ENCODE assay signal across 8 cellular contexts in genomic region chr6:99282479-99283062, GRCh38.
DNase-seq lines count a peak whose midpoint lies in the region; ATAC-seq and TF ChIP-seq lines count a peak whose summit lies in the region.

No MANE protein-coding gene starts in this region.

- H3K27me3 Mint-ChIP-seq in stimulated activated naive CD8-positive, alpha-beta T cell treated with anti-CD3 and anti-CD28 coated beads, Interleukin-15, amount 100 ng/mL, for 72 hours: peaks cover 20% of the 10 kb centered on the region
- peaks cover 18% of the 10 kb centered on the region for H3K27me3 Mint-ChIP-seq in activated CD4-positive, alpha-beta T cell treated with anti-CD3 and anti-CD28 coated beads, Interleukin-2, amount 10 ng/mL, durations not matched to agents 7 days and 5 days

- DNase-seq in EH (ENCODE audit: low read depth) (peak; percentile 32), HuH-7 (ENCODE audit: low spot score) (peak; percentile 25), left lobe of liver (ENCODE audit: low spot score) (no peak)
- DNase-seq in stimulated activated naive CD8-positive, alpha-beta T cell treated with anti-CD3 and anti-CD28 coated beads, Interleukin-15, amount 100 ng/mL, for 72 hours: no peak
- no peak for DNase-seq in activated CD4-positive, alpha-beta T cell treated with anti-CD3 and anti-CD28 coated beads, Interleukin-2, amount 10 ng/mL, durations not matched to agents 7 days and 5 days
- DNase-seq in stimulated activated effector memory CD8-positive, alpha-beta T cell treated with anti-CD3 and anti-CD28 coated beads, Interleukin-12 subunit alpha, Interleukin-12 subunit beta, amount 100 ng/mL, for 72 hours (ENCODE audit: low spot score in 2 of 2): no peak

- H3K27ac Mint-ChIP-seq in stimulated activated naive CD8-positive, alpha-beta T cell treated with anti-CD3 and anti-CD28 coated beads, Interleukin-15, amount 100 ng/mL, for 72 hours: no peak overlapping the region
- no peak overlapping the region for H3K27ac Mint-ChIP-seq in activated CD4-positive, alpha-beta T cell treated with anti-CD3 and anti-CD28 coated beads, Interleukin-2, amount 10 ng/mL, durations not matched to agents 7 days and 5 days
- H3K27ac Mint-ChIP-seq in stimulated activated effector memory CD8-positive, alpha-beta T cell treated with anti-CD3 and anti-CD28 coated beads, Interleukin-12 subunit alpha, Interleukin-12 subunit beta, amount 100 ng/mL, for 72 hours: no peak overlapping the region

- no peak overlapping the region for H3K27ac ChIP-seq in SU-DHL-6 (ENCODE audit: low read depth, low read length)

- H3K79me2 ChIP-seq in SU-DHL-6 (ENCODE audit: insufficient read depth, low read length): no peaks in the 10 kb centered on the region

- CTCF ChIA-PET in activated CD4-positive, alpha-beta T cell treated with anti-CD3 and anti-CD28 coated beads, Interleukin-2, amount 10 ng/mL, durations not matched to agents 7 days and 5 days (lab: Charles Lee): no interaction called here

- H2AFZ ChIP-seq in SU-DHL-6 (ENCODE audit: low read depth, low read length, severe bottlenecking): no peak overlapping the region

- no peak overlapping the region for H3K4me3 ChIP-seq in SU-DHL-6 (ENCODE audit: insufficient read depth, low read length, poor library complexity, severe bottlenecking)

- H3K36me3 Mint-ChIP-seq in activated CD4-positive, alpha-beta T cell treated with anti-CD3 and anti-CD28 coated beads, Interleukin-2, amount 10 ng/mL, durations not matched to agents 7 days and 5 days (ENCODE audit: low read depth): no peaks in the 10 kb centered on the region
- no peaks in the 10 kb centered on the region for H3K36me3 Mint-ChIP-seq in stimulated activated effector memory CD8-positive, alpha-beta T cell treated with anti-CD3 and anti-CD28 coated beads, Interleukin-12 subunit alpha, Interleukin-12 subunit beta, amount 100 ng/mL, for 72 hours

- H3K4me3 Mint-ChIP-seq in stimulated activated naive CD8-positive, alpha-beta T cell treated with anti-CD3 and anti-CD28 coated beads, Interleukin-15, amount 100 ng/mL, for 72 hours: no peak overlapping the region
- no peak overlapping the region for H3K4me3 Mint-ChIP-seq in activated CD4-positive, alpha-beta T cell treated with anti-CD3 and anti-CD28 coated beads, Interleukin-2, amount 10 ng/mL, durations not matched to agents 7 days and 5 days
- H3K4me3 Mint-ChIP-seq in stimulated activated effector memory CD8-positive, alpha-beta T cell treated with anti-CD3 and anti-CD28 coated beads, Interleukin-12 subunit alpha, Interleukin-12 subunit beta, amount 100 ng/mL, for 72 hours: no peak overlapping the region

- POLR2A ChIA-PET in activated CD4-positive, alpha-beta T cell treated with anti-CD3 and anti-CD28 coated beads, Interleukin-2, amount 10 ng/mL, durations not matched to agents 7 days and 5 days (lab: Charles Lee): no interaction called here

- H3K9me3 Mint-ChIP-seq in stimulated activated naive CD8-positive, alpha-beta T cell treated with anti-CD3 and anti-CD28 coated beads, Interleukin-15, amount 100 ng/mL, for 72 hours: no peaks in the 10 kb centered on the region
- no peaks in the 10 kb centered on the region for H3K9me3 Mint-ChIP-seq in activated CD4-positive, alpha-beta T cell treated with anti-CD3 and anti-CD28 coated beads, Interleukin-2, amount 10 ng/mL, durations not matched to agents 7 days and 5 days
- H3K9me3 Mint-ChIP-seq in stimulated activated effector memory CD8-positive, alpha-beta T cell treated with anti-CD3 and anti-CD28 coated beads, Interleukin-12 subunit alpha, Interleukin-12 subunit beta, amount 100 ng/mL, for 72 hours: no peaks in the 10 kb centered on the region

- TF ChIP-seq CTCF in SU-DHL-6 (IDR thresholded peaks at IDR 0.05; ENCODE audit: insufficient read depth, low read length, poor library complexity, severe bottlenecking): peak; percentile 28

- no peaks in the 10 kb centered on the region for H3K9me2 ChIP-seq in SU-DHL-6 (replicated peaks; ENCODE audit: insufficient read depth, low read length)

- H3F3A ChIP-seq in SU-DHL-6 (ENCODE audit: insufficient read depth): no peaks in the 10 kb centered on the region

- no peaks in the 10 kb centered on the region for H3K9me3 ChIP-seq in SU-DHL-6 (ENCODE audit: insufficient read depth, low read length)

- H3K27me3 ChIP-seq in SU-DHL-6 (ENCODE audit: low read length): no peaks in the 10 kb centered on the region

- H3K4me2 ChIP-seq in SU-DHL-6 (ENCODE audit: low read depth, low read length, poor library complexity, severe bottlenecking): no peak overlapping the region

- ATAC-seq in left lobe of liver (peak; percentile 78), GM18498 (IDR thresholded peaks at IDR 0.05; ENCODE audit: unreplicated experiment) (no peak)
- ATAC-seq in stimulated activated naive CD8-positive, alpha-beta T cell treated with anti-CD3 and anti-CD28 coated beads, Interleukin-15, amount 100 ng/mL, for 72 hours: no peak
- ATAC-seq in stimulated activated effector memory CD8-positive, alpha-beta T cell treated with anti-CD3 and anti-CD28 coated beads, Interleukin-12 subunit alpha, Interleukin-12 subunit beta, amount 100 ng/mL, for 72 hours: no peak

- no peaks in the 10 kb centered on the region for H3K36me3 ChIP-seq in SU-DHL-6 (ENCODE audit: low read length)

- H4K20me1 ChIP-seq in SU-DHL-6 (ENCODE audit: low read depth, low read length): no peaks in the 10 kb centered on the region

- no peaks in the 10 kb centered on the region for H3K4me1 Mint-ChIP-seq in stimulated activated naive CD8-positive, alpha-beta T cell treated with anti-CD3 and anti-CD28 coated beads, Interleukin-15, amount 100 ng/mL, for 72 hours
- no peaks in the 10 kb centered on the region for H3K4me1 Mint-ChIP-seq in activated CD4-positive, alpha-beta T cell treated with anti-CD3 and anti-CD28 coated beads, Interleukin-2, amount 10 ng/mL, durations not matched to agents 7 days and 5 days
- no peaks in the 10 kb centered on the region for H3K4me1 Mint-ChIP-seq in stimulated activated effector memory CD8-positive, alpha-beta T cell treated with anti-CD3 and anti-CD28 coated beads, Interleukin-12 subunit alpha, Interleukin-12 subunit beta, amount 100 ng/mL, for 72 hours

- no peak overlapping the region for H3K9ac ChIP-seq in SU-DHL-6 (ENCODE audit: low read length)

Comparison
In these comparisons a context has a peak if more than half of its experiments do, and no peak if none do; other contexts are left out.
1. DNase-seq: peak in EH (single experiment) and HuH-7 (single experiment); none in left lobe of liver (single experiment), stimulated activated naive CD8-positive, alpha-beta T cell treated with anti-CD3 and anti-CD28 coated beads, Interleukin-15, amount 100 ng/mL, for 72 hours (0 of 2), activated CD4-positive, alpha-beta T cell treated with anti-CD3 and anti-CD28 coated beads, Interleukin-2, amount 10 ng/mL, durations not matched to agents 7 days and 5 days (single experiment) and stimulated activated effector memory CD8-positive, alpha-beta T cell treated with anti-CD3 and anti-CD28 coated beads, Interleukin-12 subunit alpha, Interleukin-12 subunit beta, amount 100 ng/mL, for 72 hours (0 of 2).